Comparison of ENCODE assay signal across 8 cellular contexts in the genomic region with DNA sequence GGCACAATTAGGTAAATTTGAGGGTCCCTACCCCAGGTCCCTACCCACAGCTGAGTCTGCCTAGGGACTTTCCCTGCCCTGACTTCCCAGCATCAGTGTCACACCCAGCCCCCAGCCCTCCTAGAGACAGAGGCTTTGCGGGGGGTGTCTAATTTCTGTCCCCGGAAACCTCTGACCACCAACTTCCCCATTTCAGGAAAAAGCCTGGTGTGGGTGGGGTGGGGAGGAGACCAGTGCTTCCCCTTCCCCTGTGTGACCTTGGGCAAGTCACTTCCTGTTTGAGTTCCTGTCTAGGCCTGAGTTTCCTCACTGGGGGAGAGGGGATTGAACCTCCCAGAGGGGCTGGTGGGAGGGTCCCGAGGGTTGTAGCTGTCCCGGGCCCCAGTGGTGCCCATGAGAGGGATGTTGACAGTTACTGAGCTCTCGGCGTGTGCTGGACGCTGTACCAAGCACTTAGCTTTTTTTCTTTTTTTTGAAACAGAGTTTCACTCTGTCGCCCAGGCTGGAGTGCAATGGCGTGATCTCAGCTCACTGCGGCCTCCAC. TPM values are rescaled to one million over a fixed set of nuclear protein-coding genes. Genes with fewer than 3 reads are reported as not detected.
DNase-seq lines count a peak whose midpoint lies in the region; ATAC-seq and TF ChIP-seq lines count a peak whose summit lies in the region.

No MANE protein-coding gene starts in this region.

- H3K27ac ChIP-seq in psoas muscle (peak overlapping the region; percentile 55), neuronal stem cell (replicated peaks; ENCODE audit: low read length) (no peak overlapping the region)

- H2BK12ac ChIP-seq in neuronal stem cell (ENCODE audit: low read length), result no peak overlapping the region

- H3K36me3 Mint-ChIP-seq in effector memory CD8-positive, alpha-beta T cell (ENCODE audit: insufficient read depth), result peaks cover 46% of the 10 kb centered on the region

- H3K4me1 ChIP-seq in psoas muscle (peaks cover 15% of the 10 kb centered on the region), neuronal stem cell (ENCODE audit: control insufficient read depth in 2 of 2, insufficient read depth in 1 of 2, low read depth in 1 of 2, low read length in 2 of 2) (peaks cover 0 to 1% of the 10 kb centered on the region in 2 donors)

- peak; percentile 71 for ATAC-seq in effector memory CD8-positive, alpha-beta T cell (replicated peaks)
- ATAC-seq in psoas muscle (peak in 3 of 4 donors; percentile 24 to 42 (median 28)), HG02852 (IDR thresholded peaks at IDR 0.05; ENCODE audit: unreplicated experiment) (no peak), GM21576 (IDR thresholded peaks at IDR 0.05; ENCODE audit: unreplicated experiment) (no peak)

- H4K91ac ChIP-seq in neuronal stem cell (ENCODE audit: low read depth, low read length, poor library complexity), result no peak overlapping the region

- H3K27me3 ChIP-seq in psoas muscle (ENCODE audit: insufficient read depth in 3 of 3, low read length in 2 of 3), result no peaks in the 10 kb centered on the region
- H3K27me3 ChIP-seq in neuronal stem cell (ENCODE audit: control insufficient read depth in 3 of 3, insufficient read depth in 3 of 3, low read depth in 1 of 3, low read length in 3 of 3), result no peaks in the 10 kb centered on the region

- H3K36me3 ChIP-seq in psoas muscle (ENCODE audit: insufficient read depth in 1 of 2, low read depth in 1 of 2), result peaks cover 2 to 25% of the 10 kb centered on the region in 2 donors
- peaks cover 12 to 16% of the 10 kb centered on the region in 2 donors for H3K36me3 ChIP-seq in neuronal stem cell (replicated peaks in 1 of 2; ENCODE audit: control insufficient read depth in 2 of 2, insufficient read depth in 2 of 2, low read length in 2 of 2)

- DNase-seq in GM12864 (ENCODE audit: low read depth), result peak; percentile 57
- DNase-seq in OCI-M1 (lab: John Stamatoyannopoulos, UW), result peak; percentile 96
- no peak for DNase-seq in effector memory CD8-positive, alpha-beta T cell
- DNase-seq in psoas muscle, result peak; percentile 37 to 62
- no peak for DNase-seq in neuronal stem cell (ENCODE audit: low spot score)
- no peak for DNase-seq in HT-29 (ENCODE audit: low spot score)

- H3K27ac Mint-ChIP-seq in effector memory CD8-positive, alpha-beta T cell, result peak overlapping the region; percentile 89

- H3K79me1 ChIP-seq in neuronal stem cell (ENCODE audit: low read depth, low read length), result peaks cover 8% of the 10 kb centered on the region

- WGBS in psoas muscle, 3 donors, result 72 to 83% (median 78%) methylated on average over 10 of the region's 10 CpGs
- WGBS in neuronal stem cell (ENCODE audit: extremely low coverage in 2 of 2, insufficient read length in 2 of 2, insufficient replicate concordance in 1 of 2), 2 donors, result no CpG with 5 or more reads among the region's 10 CpGs

- H2BK5ac ChIP-seq in neuronal stem cell (ENCODE audit: low read length), result no peak overlapping the region

- no peak overlapping the region for H3K23ac ChIP-seq in neuronal stem cell (ENCODE audit: low read depth, low read length, poor library complexity)

- no peak overlapping the region for H3K18ac ChIP-seq in neuronal stem cell (ENCODE audit: low read length)

- H3K27me3 Mint-ChIP-seq in effector memory CD8-positive, alpha-beta T cell, result no peaks in the 10 kb centered on the region

- H3K9me3 ChIP-seq in psoas muscle (no peaks in the 10 kb centered on the region), neuronal stem cell (replicated peaks in 1 of 2; ENCODE audit: control insufficient read depth in 2 of 2, insufficient read depth in 1 of 2, low read depth in 1 of 2, low read length in 2 of 2) (no peaks in the 10 kb centered on the region)

- H2BK15ac ChIP-seq in neuronal stem cell (ENCODE audit: low read length), result no peak overlapping the region

- no peak overlapping the region for H3K4me3 ChIP-seq in GM12864 (ENCODE audit: low read depth, low read length)
- no peak overlapping the region for H3K4me3 ChIP-seq in psoas muscle
- H3K4me3 ChIP-seq in neuronal stem cell (ENCODE audit: low read length in 2 of 2), result no peak overlapping the region

- no peak overlapping the region for H2AK5ac ChIP-seq in neuronal stem cell (ENCODE audit: low read depth, low read length)

- no peak overlapping the region for H3K4me2 ChIP-seq in neuronal stem cell (ENCODE audit: insufficient read depth, low read length, poor library complexity, severe bottlenecking)

- H3K4me3 Mint-ChIP-seq in effector memory CD8-positive, alpha-beta T cell, result peak overlapping the region; percentile 60 to 71

- intact Hi-C loops in psoas muscle (cut with DNase I), result no loop called here

- H3K14ac ChIP-seq in neuronal stem cell (ENCODE audit: low read length), result no peak overlapping the region

- peaks cover 49 to 51% of the 10 kb centered on the region in 2 donors for H3K4me1 Mint-ChIP-seq in effector memory CD8-positive, alpha-beta T cell (ENCODE audit: low read depth in 2 of 2)

- no peak overlapping the region for H3K9ac ChIP-seq in neuronal stem cell (ENCODE audit: low read depth, low read length, poor library complexity)

- H2BK120ac ChIP-seq in neuronal stem cell (ENCODE audit: low read depth, low read length), result no peak overlapping the region

- H2AFZ ChIP-seq in neuronal stem cell (ENCODE audit: low read length), result no peak overlapping the region

- H4K8ac ChIP-seq in neuronal stem cell (ENCODE audit: low read depth, low read length), result no peak overlapping the region

- TF ChIP-seq CTCF in GM12864 (IDR thresholded peaks at IDR 0.05; ENCODE audit: low read depth, low read length, missing control alignments) (no peak), psoas muscle (IDR thresholded peaks at IDR 0.05) (no peak)

- no peaks in the 10 kb centered on the region for H3K9me3 Mint-ChIP-seq in effector memory CD8-positive, alpha-beta T cell

- no peak overlapping the region for H3K4ac ChIP-seq in neuronal stem cell (ENCODE audit: low read length)

RNA-seq across cellular contexts. Expression of a gene that starts 7.9 kb away (rescaled TPM):
- 10 to 100 TPM; 14.2 to 32.8 (median 23.2) TPM for total RNA-seq in psoas muscle
- 10 to 100 TPM; 13.5 to 76.3 (median 14.6) TPM for polyA plus RNA-seq in psoas muscle
- 61.7 TPM for polyA plus RNA-seq in neuronal stem cell (2013, experiment 1 of 2)
- polyA plus RNA-seq in neuronal stem cell (2013, experiment 2 of 2), result 63.2 TPM
- 443 and 506 TPM in 2 replicates for total RNA-seq in HT-29 (2014; rRNA removed; shearing (Covaris generic))

RNA-seq across cellular contexts. Expression of a gene that starts 16.9 kb away (rescaled TPM):
- under 1 TPM in 1 of 4 donors, not detected in 3; 0.60 TPM for total RNA-seq in psoas muscle
- polyA plus RNA-seq in psoas muscle, result under 1 TPM; 0.29 to 0.90 (median 0.31) TPM
- polyA plus RNA-seq in neuronal stem cell (2013, experiment 1 of 2), result 1.3 TPM
- polyA plus RNA-seq in neuronal stem cell (2013, experiment 2 of 2), result 1.2 TPM
- total RNA-seq in HT-29 (2014; rRNA removed; shearing (Covaris generic)), result 9.8 and 15.3 TPM in 2 replicates

RNA-seq across cellular contexts. Expression of a gene that starts 18.3 kb away (rescaled TPM):
- total RNA-seq in psoas muscle, result 100 to 1,000 TPM; 214 to 272 (median 242) TPM
- 100 to 1,000 TPM in 1 of 3 donors, 10 to 100 TPM in 2; 46.6 to 199 (median 85.8) TPM for polyA plus RNA-seq in psoas muscle
- polyA plus RNA-seq in neuronal stem cell (2013, experiment 1 of 2), result 9.5 TPM
- 10.0 TPM for polyA plus RNA-seq in neuronal stem cell (2013, experiment 2 of 2)
- 11.4 and 15.4 TPM in 2 replicates for total RNA-seq in HT-29 (2014; rRNA removed; shearing (Covaris generic))

RNA-seq across cellular contexts. Expression of a gene that starts 47.4 kb away (rescaled TPM):
- 1 to 10 TPM in 3 of 4 donors, under 1 TPM in 1; 0.32 to 9.4 (median 1.7) TPM for total RNA-seq in psoas muscle
- polyA plus RNA-seq in psoas muscle, result 1 to 10 TPM in 1 of 3 donors, under 1 TPM in 2; 0.41 to 5.4 (median 0.65) TPM
- 8.5 TPM for polyA plus RNA-seq in neuronal stem cell (2013, experiment 1 of 2)
- polyA plus RNA-seq in neuronal stem cell (2013, experiment 2 of 2), result 8.7 TPM
- 218 and 253 TPM in 2 replicates for total RNA-seq in HT-29 (2014; rRNA removed; shearing (Covaris generic))

Comparison
In these comparisons a context has a peak if more than half of its experiments do, and no peak if none do; other contexts are left out.
1. DNase-seq: peak in GM12864 (single experiment), OCI-M1 (single experiment) and psoas muscle (2 of 2); none in effector memory CD8-positive, alpha-beta T cell (0 of 3), neuronal stem cell (single experiment) and HT-29 (single experiment).
2. ATAC-seq: peak in effector memory CD8-positive, alpha-beta T cell (single experiment) and psoas muscle (3 of 4); none in HG02852 (single experiment) and GM21576 (single experiment).
3. RNA of a gene that starts 7.9 kb away (total RNA-seq): 443 to 506 TPM in HT-29; 14.2 to 32.8 TPM in psoas muscle; every median in the first group is over 10 times any median in the second.
4. RNA of a gene that starts 18.3 kb away (total RNA-seq): 214 to 272 TPM in psoas muscle; 11.4 to 15.4 TPM in HT-29; every median in the first group is over 10 times any median in the second.